ENCODE assay signal across 37 cellular contexts in the genomic region with DNA sequence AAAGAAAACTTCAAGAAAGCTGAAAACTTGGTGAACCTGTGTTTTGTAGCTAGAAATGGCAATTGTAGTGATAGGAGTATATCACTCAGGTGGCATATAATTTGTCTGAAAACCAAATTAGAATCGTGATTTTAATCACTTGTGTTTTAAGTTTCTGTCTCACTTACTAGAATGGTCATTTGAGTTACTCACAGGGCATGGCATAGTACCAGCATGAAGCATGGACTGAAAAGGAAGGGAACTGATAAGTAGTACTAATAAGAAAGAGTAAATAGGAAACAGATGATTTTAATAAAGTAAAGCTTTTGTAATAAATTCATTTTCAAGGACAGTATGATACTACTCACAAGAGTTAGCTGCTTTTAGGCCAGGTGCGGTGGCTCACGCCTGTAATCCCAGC.
"Had no signal": no experiment of that assay in that cellular context is flagged by ENCODE, and none has a peak within 500 bp of the region (broad histone marks: within the 10 kb centered on the region; RNA-seq: fewer than 3 reads in every experiment).

No MANE protein-coding gene starts in this region.

- H3K36me3 ChIP-seq: breast epithelium had no signal

- H3K9me3 Mint-ChIP-seq: activated B cell treated with CpG ODN at 0.5 μM for 24 hours; activated CD4-positive, alpha-beta memory T cell treated with anti-CD3 and anti-CD28 coated beads, Interleukin-2, amount 10 ng/mL, durations not matched to agents 7 days and 5 days; activated CD4-positive, alpha-beta T cell treated with anti-CD3 and anti-CD28 coated beads, Interleukin-2, amount 10 ng/mL, durations not matched to agents 24 days and 14 days; activated naive CD4-positive, alpha-beta T cell treated with anti-CD3 and anti-CD28 coated beads for 36 hours; activated T-cell treated with anti-CD3 and anti-CD28 coated beads, Interleukin-2, amount 50 U/mL, for 4 hours; activated T-helper 17 cell treated with anti-CD3 and anti-CD28 coated beads, Interleukin-2, amount 50 U/mL, for 72 hours had no signal

- H3K4me1 ChIP-seq: adrenal gland, body of pancreas, breast epithelium had no signal

- DNase-seq: activated B cell treated with CpG ODN at 0.5 μM for 24 hours; activated CD4-positive, alpha-beta memory T cell treated with anti-CD3 and anti-CD28 coated beads, Interleukin-2, amount 10 ng/mL, durations not matched to agents 7 days and 5 days; activated CD4-positive, alpha-beta T cell treated with anti-CD3 and anti-CD28 coated beads for 4 hours; activated CD4-positive, alpha-beta T cell treated with anti-CD3 and anti-CD28 coated beads, Interleukin-2, amount 10 ng/mL, durations not matched to agents 24 days and 14 days; activated CD4-positive, alpha-beta T cell treated with anti-CD3 and anti-CD28 coated beads, Interleukin-2, amount 50 U/mL, for 1 hour; activated CD4-positive, alpha-beta T cell treated with anti-CD3 and anti-CD28 coated beads, Interleukin-2, amount 50 U/mL, for 4 hours; activated CD4-positive, CD25-positive, alpha-beta regulatory T cell treated with anti-CD3 and anti-CD28 coated beads, Interleukin-2, amount 50 U/mL, for 72 hours; activated CD8-positive, alpha-beta memory T cell treated with anti-CD3 and anti-CD28 coated beads, Interleukin-2, amount 50 U/mL, for 4 hours; activated CD8-positive, alpha-beta T cell treated with anti-CD3 and anti-CD28 coated beads, Interleukin-2, amount 10 ng/mL, durations not matched to agents 7 days and 5 days; activated effector memory CD4-positive, alpha-beta T cell treated with anti-CD3 and anti-CD28 coated beads, Interleukin-2, amount 50 U/mL, for 16 hours; activated gamma-delta T cell treated with Interleukin-2 at 50 U/mL for 16 hours; activated naive CD4-positive, alpha-beta T cell; activated naive CD4-positive, alpha-beta T cell treated with anti-CD3 and anti-CD28 coated beads for 36 hours; activated naive CD4-positive, alpha-beta T cell treated with anti-CD3 and anti-CD28 coated beads, Interleukin-2, amount 50 U/mL, for 16 hours; activated naive CD8-positive, alpha-beta T cell treated with anti-CD3 and anti-CD28 coated beads for 36 hours; activated T-cell treated with anti-CD3 and anti-CD28 coated beads for 4 hours; activated T-cell treated with anti-CD3 and anti-CD28 coated beads, Interleukin-2, amount 50 U/mL, for 1 hour; activated T-cell treated with anti-CD3 and anti-CD28 coated beads, Interleukin-2, amount 50 U/mL, for 4 hours; activated T-cell treated with anti-CD3 and anti-CD28 coated beads, Interleukin-2, amount 50 U/mL, for 72 hours; adrenal gland; amniotic stem cell; aorta; body of pancreas; brain microvascular endothelial cell; central memory CD4-positive, alpha-beta T cell; SW 1271; T-helper 1 cell; T-helper 2 cell; T-helper 9 cell had no signal

- H3K4me3 ChIP-seq: adrenal gland, body of pancreas, breast epithelium had no signal

- FAIRE-seq: astrocyte had no signal

- H3K27ac ChIP-seq: adrenal gland, body of pancreas, brain microvascular endothelial cell, breast epithelium, VCaP had no signal

- H3K4me3 Mint-ChIP-seq: activated B cell treated with CpG ODN at 0.5 μM for 24 hours; activated CD4-positive, alpha-beta memory T cell treated with anti-CD3 and anti-CD28 coated beads, Interleukin-2, amount 10 ng/mL, durations not matched to agents 7 days and 5 days; activated CD4-positive, alpha-beta T cell treated with anti-CD3 and anti-CD28 coated beads, Interleukin-2, amount 10 ng/mL, durations not matched to agents 24 days and 14 days; activated CD8-positive, alpha-beta T cell treated with anti-CD3 and anti-CD28 coated beads, Interleukin-2, amount 10 ng/mL, durations not matched to agents 7 days and 5 days; activated naive CD4-positive, alpha-beta T cell treated with anti-CD3 and anti-CD28 coated beads for 36 hours; activated naive CD8-positive, alpha-beta T cell treated with anti-CD3 and anti-CD28 coated beads for 36 hours; activated T-cell treated with anti-CD3 and anti-CD28 coated beads, Interleukin-2, amount 50 U/mL, for 4 hours; activated T-cell treated with anti-CD3 and anti-CD28 coated beads, Interleukin-2, amount 50 U/mL, for 72 hours; activated T-helper 1 cell treated with anti-CD3 and anti-CD28 coated beads, Interleukin-12 subunit alpha, Interleukin-12 subunit beta, Interleukin-2, Interleukin-4 antibody, amounts not matched to agents 30 ng/mL and 10 ng/mL and 1 ng/mL, durations not matched to agents 14 hours and 24 hours and 36 hours; activated T-helper 17 cell treated with anti-CD3 and anti-CD28 coated beads, Interleukin-2, amount 50 U/mL, for 72 hours; T-helper 1 cell treated with Interleukin-12 subunit alpha and Interleukin-12 subunit beta and Interleukin-4 antibody, amounts not matched to agents 30 μg/mL and 1 μg/mL, for 36 hours; T-helper 2 cell treated with Interferon-gamma antibody and Interleukin-4, amounts not matched to agents 5 μg/mL and 100 μg/mL, for 36 hours had no signal

- H3K27me3 Mint-ChIP-seq: activated B cell treated with CpG ODN at 0.5 μM for 24 hours; activated CD4-positive, alpha-beta memory T cell treated with anti-CD3 and anti-CD28 coated beads, Interleukin-2, amount 10 ng/mL, durations not matched to agents 7 days and 5 days; activated CD4-positive, alpha-beta T cell treated with anti-CD3 and anti-CD28 coated beads, Interleukin-2, amount 10 ng/mL, durations not matched to agents 24 days and 14 days; activated naive CD8-positive, alpha-beta T cell treated with anti-CD3 and anti-CD28 coated beads for 36 hours; activated T-helper 17 cell treated with anti-CD3 and anti-CD28 coated beads, Interleukin-2, amount 50 U/mL, for 72 hours had no signal

- H3K27me3 ChIP-seq: adrenal gland, body of pancreas, brain microvascular endothelial cell, breast epithelium had no signal

- H3K27ac Mint-ChIP-seq: activated B cell treated with CpG ODN at 0.5 μM for 24 hours; activated CD4-positive, alpha-beta memory T cell treated with anti-CD3 and anti-CD28 coated beads, Interleukin-2, amount 10 ng/mL, durations not matched to agents 7 days and 5 days; activated CD8-positive, alpha-beta T cell treated with anti-CD3 and anti-CD28 coated beads, Interleukin-2, amount 10 ng/mL, durations not matched to agents 7 days and 5 days; activated naive CD4-positive, alpha-beta T cell treated with anti-CD3 and anti-CD28 coated beads for 36 hours; activated naive CD8-positive, alpha-beta T cell treated with anti-CD3 and anti-CD28 coated beads for 36 hours; activated T-cell treated with anti-CD3 and anti-CD28 coated beads, Interleukin-2, amount 50 U/mL, for 72 hours; activated T-helper 1 cell treated with anti-CD3 and anti-CD28 coated beads, Interleukin-12 subunit alpha, Interleukin-12 subunit beta, Interleukin-2, Interleukin-4 antibody, amounts not matched to agents 30 ng/mL and 10 ng/mL and 1 ng/mL, durations not matched to agents 14 hours and 24 hours and 36 hours; activated T-helper 17 cell treated with anti-CD3 and anti-CD28 coated beads, Interleukin-2, amount 50 U/mL, for 72 hours; T-helper 1 cell treated with Interleukin-12 subunit alpha and Interleukin-12 subunit beta and Interleukin-4 antibody, amounts not matched to agents 30 μg/mL and 1 μg/mL, for 36 hours; T-helper 2 cell treated with Interferon-gamma antibody and Interleukin-4, amounts not matched to agents 5 μg/mL and 100 μg/mL, for 36 hours had no signal

- H3K4me1 Mint-ChIP-seq: activated B cell treated with CpG ODN at 0.5 μM for 24 hours; activated CD4-positive, alpha-beta memory T cell treated with anti-CD3 and anti-CD28 coated beads, Interleukin-2, amount 10 ng/mL, durations not matched to agents 7 days and 5 days; activated CD4-positive, alpha-beta T cell treated with anti-CD3 and anti-CD28 coated beads, Interleukin-2, amount 10 ng/mL, durations not matched to agents 24 days and 14 days; activated naive CD8-positive, alpha-beta T cell treated with anti-CD3 and anti-CD28 coated beads for 36 hours; activated T-helper 17 cell treated with anti-CD3 and anti-CD28 coated beads, Interleukin-2, amount 50 U/mL, for 72 hours had no signal

- ATAC-seq: activated CD8-positive, alpha-beta T cell treated with anti-CD3 and anti-CD28 coated beads, Interleukin-2, amount 10 ng/mL, durations not matched to agents 7 days and 5 days; activated naive CD4-positive, alpha-beta T cell treated with anti-CD3 and anti-CD28 coated beads, Interleukin-2, amount 50 U/mL, for 72 hours; activated T-cell treated with anti-CD3 and anti-CD28 coated beads, Interleukin-2, amount 50 U/mL, for 4 hours; activated T-cell treated with anti-CD3 and anti-CD28 coated beads, Interleukin-2, amount 50 U/mL, for 72 hours; activated T-helper 17 cell treated with anti-CD3 and anti-CD28 coated beads, Interleukin-2, amount 50 U/mL, for 72 hours; body of pancreas had no signal

- H3K9me3 ChIP-seq: adrenal gland, body of pancreas, breast epithelium had no signal
